ENCODE assay signal across 16 cellular contexts in the genomic region with DNA sequence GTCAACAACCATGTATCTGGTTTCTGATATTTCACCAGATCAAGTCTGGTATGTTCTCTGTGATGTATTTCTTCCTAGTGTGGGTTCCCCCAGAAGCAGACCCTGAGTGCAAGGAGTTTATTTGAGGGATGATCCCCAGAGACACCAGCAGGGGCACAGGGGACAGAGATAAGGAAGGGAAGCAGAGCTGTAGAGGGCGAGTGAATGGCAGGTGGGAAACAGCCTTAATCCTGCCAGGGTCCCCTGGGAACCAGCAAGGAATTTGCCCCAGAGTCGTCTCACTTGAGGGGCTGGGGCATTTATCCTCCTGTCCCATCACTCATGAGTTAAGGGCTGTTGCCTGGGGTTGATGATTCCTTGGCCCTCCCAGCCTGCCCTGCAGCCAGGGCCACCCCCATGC.
"Had no signal": no experiment of that assay in that cellular context is flagged by ENCODE, and none has a peak within 500 bp of the region (broad histone marks: within the 10 kb centered on the region; RNA-seq: fewer than 3 reads in every experiment).

No MANE protein-coding gene starts in this region.

- H3K27ac ChIP-seq: ascending aorta, breast epithelium, epithelial cell of prostate, heart left ventricle, lower lobe of right lung, pancreas, thyroid gland had no signal

- H3K4me1 ChIP-seq: ascending aorta, breast epithelium, heart left ventricle, lower lobe of right lung, pancreas, thyroid gland had no signal

- DNase-seq: activated CD4-positive, alpha-beta T cell treated with anti-CD3 and anti-CD28 coated beads, Interleukin-2, amount 50 U/mL, for 48 hours; cerebellar nuclear complex; effector memory CD8-positive, alpha-beta T cell; heart left ventricle; immature natural killer cell; left colon; lower lobe of right lung; pancreas; stimulated activated CD4-positive, alpha-beta T cell treated with anti-CD3 and anti-CD28 coated beads, Interleukin-1b, Interleukin-23, amount 100 ng/mL, for 48 hours; thyroid gland had no signal

- H3K27me3 ChIP-seq: ascending aorta, thyroid gland had no signal

- ATAC-seq: effector memory CD8-positive, alpha-beta T cell; heart left ventricle; left colon; lower lobe of right lung; pancreas; stimulated activated effector memory CD8-positive, alpha-beta T cell treated with anti-CD3 and anti-CD28 coated beads, Interleukin-12 subunit alpha, Interleukin-12 subunit beta, amount 100 ng/mL, for 72 hours had no signal

- H3K36me3 ChIP-seq: ascending aorta, breast epithelium, heart left ventricle, lower lobe of right lung, pancreas, thyroid gland had no signal

- H3K9me3 ChIP-seq: ascending aorta, lower lobe of right lung, pancreas, thyroid gland had no signal

- FAIRE-seq: frontal cortex, pancreas, urothelium cell line had no signal

- H3K4me3 ChIP-seq: ascending aorta, breast epithelium, heart left ventricle, lower lobe of right lung, pancreas, thyroid gland had no signal
